Comparison of ENCODE assay signal across 18 cellular contexts in genomic region chr2:65374999-65375398, GRCh38.
"Had no signal": no experiment of that assay in that cellular context is flagged by ENCODE, and none has a peak within 500 bp of the region (broad histone marks: within the 10 kb centered on the region; RNA-seq: fewer than 3 reads in every experiment).

No MANE protein-coding gene starts in this region.

- H3K27me3 Mint-ChIP-seq: dendritic cell treated with granulocyte-macrophage colony-stimulating factor and Interleukin-4, amounts not matched to agents 40 ng/mL and 50 ng/mL, for 4 days; effector memory CD8-positive, alpha-beta T cell had no signal

- H3K36me3 Mint-ChIP-seq: activated naive CD4-positive, alpha-beta T cell treated with anti-CD3 and anti-CD28 coated beads, Interleukin-2, amount 50 U/mL, for 24 hours; mesothelial cell of epicardium had no signal

- ATAC-seq: effector memory CD8-positive, alpha-beta T cell; gastrocnemius medialis had no signal

- H3K4me3 Mint-ChIP-seq: activated CD4-positive, alpha-beta T cell treated with anti-CD3 and anti-CD28 coated beads, Interleukin-2, amount 10 ng/mL, durations not matched to agents 7 days and 5 days; activated naive CD4-positive, alpha-beta T cell treated with anti-CD3 and anti-CD28 coated beads, Interleukin-2, amount 50 U/mL, for 24 hours; dendritic cell treated with granulocyte-macrophage colony-stimulating factor and Interleukin-4, amounts not matched to agents 40 ng/mL and 50 ng/mL, for 4 days; effector memory CD8-positive, alpha-beta T cell; mesothelial cell of epicardium; naive B cell had no signal

- H3K27ac Mint-ChIP-seq: activated CD4-positive, alpha-beta T cell treated with anti-CD3 and anti-CD28 coated beads, Interleukin-2, amount 10 ng/mL, durations not matched to agents 7 days and 5 days; activated naive CD4-positive, alpha-beta T cell treated with anti-CD3 and anti-CD28 coated beads, Interleukin-2, amount 50 U/mL, for 24 hours; activated T-helper 2 cell treated with anti-CD3 and anti-CD28 coated beads, Interferon-gamma antibody, Interleukin-2, Interleukin-4, amounts not matched to agents 10 μg/mL and 5 μg/mL and 100 μg/mL, durations not matched to agents 14 hours and 24 hours and 36 hours; effector memory CD8-positive, alpha-beta T cell; mesothelial cell of epicardium had no signal

- H3K27ac ChIP-seq: epithelial cell of prostate, gastrocnemius medialis, left ventricle myocardium inferior, right atrium auricular region, stomach, thoracic aorta, uterus had no signal

- H3K4me1 ChIP-seq: uterus had no signal

- DNase-seq: activated CD4-positive, alpha-beta T cell treated with anti-CD3 and anti-CD28 coated beads, Interleukin-2, amount 10 ng/mL, durations not matched to agents 7 days and 5 days; activated CD4-positive, CD25-positive, alpha-beta regulatory T cell; effector memory CD8-positive, alpha-beta T cell; gastrocnemius medialis; left ventricle myocardium inferior; naive B cell; small intestine; stomach; uterus had no signal

- FAIRE-seq: keratinocyte, small intestine, TTC549 had no signal

- H3K9me3 Mint-ChIP-seq: activated CD4-positive, alpha-beta T cell treated with anti-CD3 and anti-CD28 coated beads, Interleukin-2, amount 10 ng/mL, durations not matched to agents 7 days and 5 days; activated naive CD4-positive, alpha-beta T cell treated with anti-CD3 and anti-CD28 coated beads, Interleukin-2, amount 50 U/mL, for 24 hours; activated T-helper 2 cell treated with anti-CD3 and anti-CD28 coated beads, Interferon-gamma antibody, Interleukin-2, Interleukin-4, amounts not matched to agents 10 μg/mL and 5 μg/mL and 100 μg/mL, durations not matched to agents 14 hours and 24 hours and 36 hours; dendritic cell treated with granulocyte-macrophage colony-stimulating factor and Interleukin-4, amounts not matched to agents 40 ng/mL and 50 ng/mL, for 4 days; effector memory CD8-positive, alpha-beta T cell; mesothelial cell of epicardium; naive B cell had no signal

- H3K27me3 ChIP-seq: gastrocnemius medialis, right atrium auricular region, stomach, uterus had no signal

- H3K36me3 ChIP-seq: gastrocnemius medialis, left ventricle myocardium inferior, right atrium auricular region, stomach, thoracic aorta, uterus had no signal

- H3K4me1 Mint-ChIP-seq: activated naive CD4-positive, alpha-beta T cell treated with anti-CD3 and anti-CD28 coated beads, Interleukin-2, amount 50 U/mL, for 24 hours had no signal

- H3K9me3 ChIP-seq: gastrocnemius medialis, left ventricle myocardium inferior, right atrium auricular region, stomach, thoracic aorta, uterus had no signal

- H3K4me3 ChIP-seq: gastrocnemius medialis, left ventricle myocardium inferior, right atrium auricular region, stomach, thoracic aorta, uterus had no signal
